In genomic region chr2:190911813-190912212, GRCh38 we compare ENCODE assay signal across 9 cellular contexts. TPM values are rescaled to one million over a fixed set of nuclear protein-coding genes. Genes with fewer than 3 reads are reported as not detected.
A peak's percentile ranks its signal among the peaks of the same experiment; 100 is the strongest.
DNase-seq lines count a peak whose midpoint lies in the region; ATAC-seq lines count a peak whose summit lies in the region.
"Had no signal": no experiment of that assay in that cellular context is flagged by ENCODE, and none has a peak within 500 bp of the region (broad histone marks: within the 10 kb centered on the region; RNA-seq: fewer than 3 reads in every experiment).

No MANE protein-coding gene starts in this region.

- no peak for DNase-seq in activated naive CD4-positive, alpha-beta T cell treated with anti-CD3 and anti-CD28 coated beads for 36 hours
- DNase-seq in activated naive CD4-positive, alpha-beta T cell treated with anti-CD3 and anti-CD28 coated beads, Interleukin-2, amount 10 ng/mL, durations not matched to agents 7 days and 5 days: no peak
- DNase-seq in T-helper 2 cell treated with Interferon-gamma antibody and Interleukin-4, amounts not matched to agents 5 μg/mL and 100 μg/mL, for 36 hours (ENCODE audit: low spot score): peak; percentile 17
- DNase-seq in stimulated activated naive CD8-positive, alpha-beta T cell treated with anti-CD3 and anti-CD28 coated beads, Interleukin-15, Interleukin-2, amounts not matched to agents 100 U/mL and 50 U/mL, for 24 hours: no peak
- no peak for DNase-seq in substantia nigra (lab: John Stamatoyannopoulos, UW)
- no peak for DNase-seq in HUDEP-2 (lab: John Stamatoyannopoulos, UW; ENCODE audit: unreplicated experiment in 76 of 76)

- H3K36me3 Mint-ChIP-seq in activated naive CD4-positive, alpha-beta T cell treated with anti-CD3 and anti-CD28 coated beads for 36 hours (ENCODE audit: low read depth): peaks cover 45% of the 10 kb centered on the region
- H3K36me3 Mint-ChIP-seq in activated naive CD4-positive, alpha-beta T cell treated with anti-CD3 and anti-CD28 coated beads, Interleukin-2, amount 10 ng/mL, durations not matched to agents 7 days and 5 days: peaks cover 39% of the 10 kb centered on the region
- peaks cover 44% of the 10 kb centered on the region for H3K36me3 Mint-ChIP-seq in T-helper 2 cell treated with Interferon-gamma antibody and Interleukin-4, amounts not matched to agents 5 μg/mL and 100 μg/mL, for 36 hours (ENCODE audit: low read depth)
- H3K36me3 Mint-ChIP-seq: IgD-negative memory B cell had no signal

- ATAC-seq in HG02852 (IDR thresholded peaks at IDR 0.05; ENCODE audit: unreplicated experiment): peak; percentile 86
- ATAC-seq in stimulated activated naive CD8-positive, alpha-beta T cell treated with anti-CD3 and anti-CD28 coated beads, Interleukin-15, Interleukin-2, amounts not matched to agents 100 U/mL and 50 U/mL, for 24 hours: peak; percentile 92
- ATAC-seq in GM21526 (IDR thresholded peaks at IDR 0.05; ENCODE audit: low FRiP score, unreplicated experiment): no peak

- intact Hi-C loops in activated naive CD4-positive, alpha-beta T cell treated with anti-CD3 and anti-CD28 coated beads for 36 hours (cut with micrococcal nuclease): loop anchor here (1.0 to 2.0 kb wide), 6 partner anchors 9 to 233 kb away; no protein-coding TSS in a partner anchor

- peak overlapping the region; percentile 51 for H3K27ac Mint-ChIP-seq in activated naive CD4-positive, alpha-beta T cell treated with anti-CD3 and anti-CD28 coated beads for 36 hours
- H3K27ac Mint-ChIP-seq in activated naive CD4-positive, alpha-beta T cell treated with anti-CD3 and anti-CD28 coated beads, Interleukin-2, amount 10 ng/mL, durations not matched to agents 7 days and 5 days: no peak overlapping the region
- H3K27ac Mint-ChIP-seq in T-helper 2 cell treated with Interferon-gamma antibody and Interleukin-4, amounts not matched to agents 5 μg/mL and 100 μg/mL, for 36 hours: peak overlapping the region; percentile 76

- H3K27ac ChIP-seq in substantia nigra (ENCODE audit: low read depth, low read length, poor library complexity, severe bottlenecking): no peak overlapping the region

- no peak overlapping the region for H3K4me3 Mint-ChIP-seq in activated naive CD4-positive, alpha-beta T cell treated with anti-CD3 and anti-CD28 coated beads for 36 hours
- H3K4me3 Mint-ChIP-seq in activated naive CD4-positive, alpha-beta T cell treated with anti-CD3 and anti-CD28 coated beads, Interleukin-2, amount 10 ng/mL, durations not matched to agents 7 days and 5 days: no peak overlapping the region
- peak overlapping the region; percentile 40 for H3K4me3 Mint-ChIP-seq in T-helper 2 cell treated with Interferon-gamma antibody and Interleukin-4, amounts not matched to agents 5 μg/mL and 100 μg/mL, for 36 hours
- H3K4me3 Mint-ChIP-seq: IgD-negative memory B cell had no signal

- H3K27me3 Mint-ChIP-seq in activated naive CD4-positive, alpha-beta T cell treated with anti-CD3 and anti-CD28 coated beads for 36 hours (ENCODE audit: low read depth): no peaks in the 10 kb centered on the region
- H3K27me3 Mint-ChIP-seq in activated naive CD4-positive, alpha-beta T cell treated with anti-CD3 and anti-CD28 coated beads, Interleukin-2, amount 10 ng/mL, durations not matched to agents 7 days and 5 days: no peaks in the 10 kb centered on the region
- H3K27me3 Mint-ChIP-seq in T-helper 2 cell treated with Interferon-gamma antibody and Interleukin-4, amounts not matched to agents 5 μg/mL and 100 μg/mL, for 36 hours (ENCODE audit: low read depth): no peaks in the 10 kb centered on the region
- H3K27me3 Mint-ChIP-seq: IgD-negative memory B cell had no signal

- H3K9me3 Mint-ChIP-seq in activated naive CD4-positive, alpha-beta T cell treated with anti-CD3 and anti-CD28 coated beads for 36 hours: no peaks in the 10 kb centered on the region
- no peaks in the 10 kb centered on the region for H3K9me3 Mint-ChIP-seq in activated naive CD4-positive, alpha-beta T cell treated with anti-CD3 and anti-CD28 coated beads, Interleukin-2, amount 10 ng/mL, durations not matched to agents 7 days and 5 days
- no peaks in the 10 kb centered on the region for H3K9me3 Mint-ChIP-seq in T-helper 2 cell treated with Interferon-gamma antibody and Interleukin-4, amounts not matched to agents 5 μg/mL and 100 μg/mL, for 36 hours
- H3K9me3 Mint-ChIP-seq: IgD-negative memory B cell had no signal

- CTCF ChIA-PET in activated naive CD4-positive, alpha-beta T cell treated with anti-CD3 and anti-CD28 coated beads for 36 hours (lab: Charles Lee): interaction anchor here (1.1 kb wide), 1 partner anchor 29 kb away, joined by 4 read pairs; no protein-coding TSS in a partner anchor
- CTCF ChIA-PET in activated naive CD4-positive, alpha-beta T cell treated with anti-CD3 and anti-CD28 coated beads, Interleukin-2, amount 10 ng/mL, durations not matched to agents 7 days and 5 days (lab: Charles Lee): no interaction called here

- peaks cover 48% of the 10 kb centered on the region for H3K4me1 Mint-ChIP-seq in activated naive CD4-positive, alpha-beta T cell treated with anti-CD3 and anti-CD28 coated beads for 36 hours (ENCODE audit: low read depth)
- peaks cover 22% of the 10 kb centered on the region for H3K4me1 Mint-ChIP-seq in activated naive CD4-positive, alpha-beta T cell treated with anti-CD3 and anti-CD28 coated beads, Interleukin-2, amount 10 ng/mL, durations not matched to agents 7 days and 5 days
- H3K4me1 Mint-ChIP-seq in T-helper 2 cell treated with Interferon-gamma antibody and Interleukin-4, amounts not matched to agents 5 μg/mL and 100 μg/mL, for 36 hours (ENCODE audit: low read depth): peaks cover 36% of the 10 kb centered on the region

RNA-seq across cellular contexts. Expression of gene GLS, which starts 31.2 kb away (rescaled TPM):
- 100 to 1,000 TPM; 248 to 255 TPM for total RNA-seq in activated naive CD4-positive, alpha-beta T cell treated with anti-CD3 and anti-CD28 coated beads for 36 hours
